In the genomic region with DNA sequence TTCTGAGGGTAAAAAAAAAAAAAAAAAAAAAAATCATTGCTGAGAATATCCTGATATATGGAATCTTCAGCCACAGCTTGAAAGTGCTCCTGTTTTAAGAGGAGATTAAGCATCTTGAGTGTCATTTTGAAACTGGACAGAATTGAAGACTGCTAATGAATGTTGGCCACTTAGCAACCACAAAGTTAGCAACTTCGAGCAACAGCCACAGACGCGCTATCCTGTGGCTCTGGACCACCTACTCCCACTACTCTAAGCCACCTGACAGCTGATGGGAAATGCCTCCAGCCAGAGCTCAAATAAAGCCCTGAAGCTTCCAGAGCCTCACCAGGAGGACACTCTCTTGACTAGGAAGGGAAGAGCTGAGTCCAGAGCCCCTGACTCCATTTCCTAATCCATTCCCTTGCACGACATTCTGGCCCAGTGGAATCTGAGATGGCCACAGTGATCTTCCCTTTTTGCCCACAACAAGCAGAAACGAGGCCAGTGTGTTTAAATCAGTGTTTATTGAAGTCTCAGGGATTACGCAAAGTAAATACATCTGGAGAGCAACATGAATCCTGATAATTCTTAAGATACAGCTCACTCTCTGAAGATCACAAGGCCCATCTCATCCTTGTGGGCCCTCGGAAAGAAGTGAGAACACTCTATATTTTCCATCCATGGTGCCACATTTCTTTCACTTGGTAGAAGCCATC, we compare ENCODE assay signal across 27 cellular contexts. TPM values are rescaled to one million over a fixed set of nuclear protein-coding genes. Genes with fewer than 3 reads are reported as not detected.
DNase-seq lines count a peak whose midpoint lies in the region; TF ChIP-seq lines count a peak whose summit lies in the region.
"Had no signal": no experiment of that assay in that cellular context is flagged by ENCODE, and none has a peak within 500 bp of the region (broad histone marks: within the 10 kb centered on the region; RNA-seq: fewer than 3 reads in every experiment).

No MANE protein-coding gene starts in this region.

- H3K4me2 ChIP-seq in neural progenitor cell: no peak overlapping the region
- H3K4me2 ChIP-seq: BLaER1 had no signal

- TF ChIP-seq CTCF in BJ (IDR thresholded peaks at IDR 0.05; ENCODE audit: insufficient read depth, low read depth, low read length): no peak
- TF ChIP-seq CTCF in neural progenitor cell (IDR thresholded peaks at IDR 0.05): no peak
- no peak for TF ChIP-seq CTCF in GM13977 (IDR thresholded peaks at IDR 0.05; ENCODE audit: extremely low read depth, insufficient read depth, missing control alignments)
- no peak for TF ChIP-seq CTCF in WERI-Rb-1 (IDR thresholded peaks at IDR 0.05; ENCODE audit: low read depth, low read length)

- H4K20me1 ChIP-seq in neural progenitor cell (ENCODE audit: low read depth): no peaks in the 10 kb centered on the region
- H4K20me1 ChIP-seq: BLaER1 had no signal

- H3K27ac ChIP-seq in neural progenitor cell (no peak overlapping the region), WERI-Rb-1 (no peak overlapping the region)
- H3K27ac ChIP-seq: BLaER1, esophagus squamous epithelium, neutrophil, skin epidermis had no signal

- peak; percentile 24 for DNase-seq in BJ (ENCODE audit: low read depth)
- DNase-seq in MV-4-11 (lab: John Stamatoyannopoulos, UW): peak; percentile 9
- DNase-seq in fibroblast of gingiva (ENCODE audit: low read depth): peak; percentile 71
- no peak for DNase-seq in neural progenitor cell (ENCODE audit: low spot score)
- no peak for DNase-seq in amygdala (lab: John Stamatoyannopoulos, UW)
- DNase-seq in GM13977 (ENCODE audit: low spot score): no peak
- no peak for DNase-seq in dedifferentiated amniotic fluid mesenchymal stem cell (ENCODE audit: extremely low spot score)
- DNase-seq in WERI-Rb-1: no peak
- DNase-seq: activated CD4-positive, alpha-beta memory T cell treated with anti-CD3 and anti-CD28 coated beads for 36 hours; activated CD8-positive, alpha-beta memory T cell treated with anti-CD3 and anti-CD28 coated beads, Interleukin-2, amount 50 U/mL, for 48 hours; DMS53; endodermal cell; esophagus squamous epithelium; GF-D8; GOT3; KG1; NCI-H187; NCI-H748 treated with DMSO at 0.1 percent for 48 hours; stimulated activated CD4-positive, alpha-beta T cell treated with anti-CD3 and anti-CD28 coated beads, Interleukin-2, amount 100 ng/mL, for 24 hours; trophoblast cell had no signal

- peaks cover 4% of the 10 kb centered on the region for H3K27me3 Mint-ChIP-seq in neural progenitor cell (ENCODE audit: insufficient read depth, low read depth)

- no peaks in the 10 kb centered on the region for H3K36me3 Mint-ChIP-seq in neural progenitor cell
- H3K36me3 Mint-ChIP-seq: activated CD4-positive, alpha-beta memory T cell treated with anti-CD3 and anti-CD28 coated beads for 36 hours; activated naive CD8-positive, alpha-beta T cell had no signal

- H3K4me1 Mint-ChIP-seq in neural progenitor cell: peaks cover 3% of the 10 kb centered on the region

- no peaks in the 10 kb centered on the region for H3K79me2 ChIP-seq in neural progenitor cell (ENCODE audit: low read depth)

- POLR2A ChIA-PET in BJ (lab: Charles Lee): interaction anchor here (0.6 kb wide), 1 partner anchor 141 kb away, joined by 4 read pairs; no protein-coding TSS in a partner anchor

- no peak overlapping the region for H3K4me3 Mint-ChIP-seq in neural progenitor cell
- H3K4me3 Mint-ChIP-seq: activated CD4-positive, alpha-beta memory T cell treated with anti-CD3 and anti-CD28 coated beads for 36 hours; activated naive CD8-positive, alpha-beta T cell; endodermal cell had no signal

- H3K4me3 ChIP-seq in BJ (ENCODE audit: low read depth, low read length): no peak overlapping the region
- no peak overlapping the region for H3K4me3 ChIP-seq in neural progenitor cell
- H3K4me3 ChIP-seq in WERI-Rb-1 (ENCODE audit: low read depth, low read length): no peak overlapping the region
- H3K4me3 ChIP-seq: BLaER1, esophagus squamous epithelium, lung, skin epidermis had no signal

- H3F3A ChIP-seq in neural progenitor cell (ENCODE audit: low read depth): no peaks in the 10 kb centered on the region

- peak overlapping the region; percentile 13 for H2AFZ ChIP-seq in neural progenitor cell (replicated peaks)

- no peak overlapping the region for H3K27ac Mint-ChIP-seq in neural progenitor cell
- H3K27ac Mint-ChIP-seq: activated CD4-positive, alpha-beta memory T cell treated with anti-CD3 and anti-CD28 coated beads for 36 hours; activated naive CD8-positive, alpha-beta T cell; activated T-helper 2 cell treated with anti-CD3 and anti-CD28 coated beads, Interferon-gamma antibody, Interleukin-2, Interleukin-4, amounts not matched to agents 10 μg/mL and 5 μg/mL and 100 μg/mL, durations not matched to agents 14 hours and 24 hours and 36 hours; endodermal cell had no signal

- H3K4me1 ChIP-seq in neural progenitor cell: no peaks in the 10 kb centered on the region
- H3K4me1 ChIP-seq: BLaER1, esophagus squamous epithelium had no signal

- no peaks in the 10 kb centered on the region for H3K36me3 ChIP-seq in BJ (ENCODE audit: control insufficient read depth, insufficient read depth, low read length)
- no peaks in the 10 kb centered on the region for H3K36me3 ChIP-seq in neural progenitor cell
- H3K36me3 ChIP-seq in WERI-Rb-1: no peaks in the 10 kb centered on the region
- H3K36me3 ChIP-seq: BLaER1, esophagus squamous epithelium, neutrophil had no signal

- no peak overlapping the region for H3K9ac ChIP-seq in neural progenitor cell
- H3K9ac ChIP-seq: BLaER1 had no signal

- H3K27me3 ChIP-seq in BJ (ENCODE audit: control insufficient read depth, insufficient read depth, low read length): no peaks in the 10 kb centered on the region
- H3K27me3 ChIP-seq in neural progenitor cell: no peaks in the 10 kb centered on the region
- H3K27me3 ChIP-seq in WERI-Rb-1 (ENCODE audit: insufficient read depth, low read depth, severe bottlenecking): no peaks in the 10 kb centered on the region
- H3K27me3 ChIP-seq: BLaER1, esophagus squamous epithelium, neutrophil had no signal

- H3K9me3 Mint-ChIP-seq in neural progenitor cell: peaks cover 6% of the 10 kb centered on the region
- H3K9me3 Mint-ChIP-seq: activated CD4-positive, alpha-beta memory T cell treated with anti-CD3 and anti-CD28 coated beads for 36 hours; activated T-helper 2 cell treated with anti-CD3 and anti-CD28 coated beads, Interferon-gamma antibody, Interleukin-2, Interleukin-4, amounts not matched to agents 10 μg/mL and 5 μg/mL and 100 μg/mL, durations not matched to agents 14 hours and 24 hours and 36 hours had no signal

- CTCF ChIA-PET in BJ (lab: Yijun Ruan, JAX): interaction anchor here (0.6 to 1.2 kb wide), 2 partner anchors 17 to 560 kb away, joined by 3 to 5 read pairs; no protein-coding TSS in a partner anchor

- in situ Hi-C loops in GM13977 (cut with MboI; ENCODE audit: low pct_unique_long_range_greater_than_20kb, low sequenced_read_pairs, unreplicated experiment): no loop called here

- H3K9me3 ChIP-seq in neural progenitor cell (ENCODE audit: low read depth) (no peaks in the 10 kb centered on the region), WERI-Rb-1 (ENCODE audit: severe bottlenecking) (no peaks in the 10 kb centered on the region)
- H3K9me3 ChIP-seq: BLaER1, esophagus squamous epithelium, neutrophil had no signal

RNA-seq across cellular contexts. Expression of gene TMEM212, which starts 58.6 kb away (rescaled TPM):
- not detected in 2 replicates for polyA plus RNA-seq in BJ (2011; rRNA removed)
- polyA minus RNA-seq in BJ (2011; rRNA and poly(A)+ RNA removed): not detected in 2 replicates
- total RNA-seq in neural progenitor cell (ENCODE audit: low replicate concordance): not detected in 2 replicates
- total RNA-seq: activated CD4-positive, alpha-beta memory T cell treated with anti-CD3 and anti-CD28 coated beads for 36 hours; endodermal cell; esophagus squamous epithelium; pulmonary artery endothelial cell had no signal

Comparison
In these comparisons a context has a peak if more than half of its experiments do, and no peak if none do; other contexts are left out.
1. DNase-seq: peak in BJ (single experiment), MV-4-11 (single experiment) and fibroblast of gingiva (single experiment); none in neural progenitor cell (single experiment), amygdala (0 of 56), GM13977 (single experiment), dedifferentiated amniotic fluid mesenchymal stem cell (single experiment) and WERI-Rb-1 (single experiment).